In the genomic region with DNA sequence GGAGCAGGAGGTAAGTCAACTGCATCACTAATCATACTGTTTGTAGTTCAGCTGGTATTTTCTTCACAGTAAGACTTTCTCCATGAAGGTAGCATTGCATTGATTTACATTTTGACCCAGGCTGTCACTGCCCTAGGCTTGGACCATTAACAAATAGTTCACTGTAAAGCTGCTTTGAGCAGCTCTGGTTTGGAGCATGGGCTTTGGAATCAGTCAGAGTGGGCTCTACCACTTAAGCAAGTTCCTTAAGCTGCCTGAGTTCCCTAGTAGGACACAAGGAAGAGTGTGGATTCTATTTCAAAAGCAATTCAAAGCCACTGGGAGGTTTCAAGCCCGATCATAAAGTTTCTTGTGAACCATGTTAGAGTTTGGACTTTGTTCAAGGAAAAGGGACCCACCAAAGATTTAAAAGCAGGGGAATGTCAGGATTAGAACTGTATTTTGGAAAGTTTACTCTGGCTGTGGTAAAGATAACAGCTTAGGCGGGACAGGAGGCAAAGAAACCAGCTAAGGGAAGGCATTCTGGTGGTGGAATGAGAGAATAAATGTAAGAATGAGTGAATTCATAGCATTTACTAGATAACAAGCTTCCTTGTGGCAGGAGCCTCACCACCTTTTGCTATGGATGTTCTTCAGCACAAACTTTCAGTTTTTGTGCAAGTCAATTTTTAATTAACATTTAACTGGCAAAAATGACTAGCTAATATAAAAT, we compare ENCODE assay signal across 15 cellular contexts. TPM values are rescaled to one million over a fixed set of nuclear protein-coding genes. Genes with fewer than 3 reads are reported as not detected.
DNase-seq lines count a peak whose midpoint lies in the region; ATAC-seq, FAIRE-seq and TF ChIP-seq lines count a peak whose summit lies in the region.
"Had no signal": no experiment of that assay in that cellular context is flagged by ENCODE, and none has a peak within 500 bp of the region (broad histone marks: within the 10 kb centered on the region; RNA-seq: fewer than 3 reads in every experiment).

No MANE protein-coding gene starts in this region.

- no peak for TF ChIP-seq EP300 in A549 (IDR thresholded peaks at IDR 0.05)

- in situ Hi-C loops in HAP-1 (cut with MboI; ENCODE audit: low sequenced_read_pairs): no loop called here

- DNase-seq in A549 (ENCODE audit: low read depth in 1 of 2, low spot score in 1 of 2): no peak
- DNase-seq in LNCaP clone FGC (ENCODE audit: low read depth): no peak
- DNase-seq in NOMO-1 treated with DMSO at 0.1 percent for 48 hours (lab: John Stamatoyannopoulos, UW; ENCODE audit: unreplicated experiment): no peak
- DNase-seq in HAP-1 (ENCODE audit: low spot score in 2 of 2): no peak
- no peak for DNase-seq in NOMO-1 treated with dmso at 0.1 percent for 144 hours (lab: John Stamatoyannopoulos, UW; ENCODE audit: unreplicated experiment)
- DNase-seq: DND-41, GDM1, KG1, NCI-H1930, NCI-H2171 had no signal

- 0 out of 3 replicates have a peak overlapping the region, but pooled peaks have one; percentile 18 for H3K4me2 ChIP-seq in A549

- H3K4me3 ChIP-seq in A549: no peak overlapping the region
- 0 out of 2 replicates have a peak overlapping the region, but pooled peaks have one; percentile 17 for H3K4me3 ChIP-seq in LNCaP clone FGC (ENCODE audit: low read depth, low read length)
- H3K4me3 ChIP-seq in duodenal mucosa (ENCODE audit: low read depth in 1 of 2, low read length in 2 of 2): peak overlapping the region; percentile 8 to 21
- peak overlapping the region; percentile 45 to 49 for H3K4me3 ChIP-seq in mucosa of rectum (ENCODE audit: low read length in 2 of 2)
- no peak overlapping the region for H3K4me3 ChIP-seq in HAP-1
- H3K4me3 ChIP-seq: GM23248 had no signal

- H3K36me3 ChIP-seq in duodenal mucosa (ENCODE audit: control insufficient read depth in 1 of 2, insufficient read depth in 2 of 2, low read length in 2 of 2) (no peaks in the 10 kb centered on the region), mucosa of rectum (ENCODE audit: control insufficient read depth in 2 of 2, insufficient read depth in 2 of 2, low read length in 2 of 2) (no peaks in the 10 kb centered on the region), HAP-1 (replicated peaks) (no peaks in the 10 kb centered on the region)

- CTCF ChIA-PET in A549 (lab: Yijun Ruan, JAX): interaction anchor here (0.7 to 1.6 kb wide), 3 partner anchors 8 to 1056 kb away, joined by 3 read pairs; no protein-coding TSS in a partner anchor

- whole genome bisulfite sequencing in A549 (ENCODE audit: missing lambda C conversion rate): 29% methylated on average over 2 of the region's 2 CpGs

- peak overlapping the region; percentile 12 to 63 for H3K9ac ChIP-seq in duodenal mucosa (ENCODE audit: low read depth in 1 of 2, low read length in 2 of 2)
- H3K9ac ChIP-seq in mucosa of rectum (ENCODE audit: low read depth in 1 of 2, low read length in 2 of 2): peak overlapping the region; percentile 28 to 47
- H3K9ac ChIP-seq: GM23248 had no signal

- POLR2A ChIA-PET in A549 (lab: Yijun Ruan, JAX): interaction anchor here (0.7 kb wide), 1 partner anchor 12 kb away, joined by 9 read pairs; a partner anchor contains a TSS

- TF ChIP-seq RAD21 in A549 (conservative IDR thresholded peaks at IDR 0.05 in 1 of 2, IDR thresholded peaks at IDR 0.05 in 1 of 2): no peak

- H3K27ac ChIP-seq in A549 (no peak overlapping the region; a peak in 1 of 6 replicates), duodenal mucosa (ENCODE audit: low read depth, low read length) (peak overlapping the region; percentile 50), mucosa of rectum (ENCODE audit: low read depth in 2 of 2, low read length in 2 of 2) (peak overlapping the region; percentile 81 to 83)
- H3K27ac ChIP-seq: GM23248, HL-60 had no signal

- ATAC-seq in A549 (peak in 1 of 2 experiments; percentile 43; a peak in 2 of 6 replicates), GM19351 (IDR thresholded peaks at IDR 0.05; ENCODE audit: unreplicated experiment) (no peak)

- peaks cover 14% of the 10 kb centered on the region; the same call in 1 of the 3 replicates for H3K4me1 ChIP-seq in A549
- H3K4me1 ChIP-seq in duodenal mucosa (ENCODE audit: control insufficient read depth in 1 of 2, insufficient read depth in 2 of 2, low read length in 2 of 2): peaks cover 22 to 26% of the 10 kb centered on the region in 2 donors
- peaks cover 20 to 28% of the 10 kb centered on the region in 2 donors for H3K4me1 ChIP-seq in mucosa of rectum (ENCODE audit: control insufficient read depth in 2 of 2, insufficient read depth in 2 of 2, low read length in 2 of 2)
- no peaks in the 10 kb centered on the region for H3K4me1 ChIP-seq in HAP-1

- H3K27me3 ChIP-seq in duodenal mucosa (ENCODE audit: control insufficient read depth in 1 of 2, insufficient read depth in 2 of 2, low read length in 2 of 2) (no peaks in the 10 kb centered on the region), mucosa of rectum (ENCODE audit: control insufficient read depth in 2 of 2, insufficient read depth in 2 of 2, low read length in 2 of 2) (no peaks in the 10 kb centered on the region), HAP-1 (ENCODE audit: low read depth) (peaks cover 3% of the 10 kb centered on the region)

- H3K9me3 ChIP-seq in A549: no peaks in the 10 kb centered on the region
- no peaks in the 10 kb centered on the region for H3K9me3 ChIP-seq in duodenal mucosa (ENCODE audit: control insufficient read depth in 1 of 2, low read length in 2 of 2)
- H3K9me3 ChIP-seq in mucosa of rectum (ENCODE audit: control insufficient read depth in 2 of 2, low read length in 2 of 2): no peaks in the 10 kb centered on the region
- H3K9me3 ChIP-seq in HAP-1: no peaks in the 10 kb centered on the region

- TF ChIP-seq CTCF in A549 (IDR thresholded peaks at IDR 0.05) (no peak), LNCaP clone FGC (IDR thresholded peaks at IDR 0.05; ENCODE audit: control insufficient read depth, extremely low read depth, insufficient read depth) (no peak)

- no peak for FAIRE-seq in A549 (lab: Jason Lieb, UNC)

- no peak for TF ChIP-seq POLR2A in A549 (IDR thresholded peaks at IDR 0.05; ENCODE audit: low read length)

TF ChIP-seq in A549, 52 proteins besides CTCF, POLR2A, EP300 and RAD21:
- TF ChIP-seq FOSB (CRISPR knock-in tag; IDR thresholded peaks at IDR 0.05): no peak

RNA-seq across cellular contexts. Expression of a gene that starts 12.3 kb away (rescaled TPM):
- 30.8 and 41.3 TPM in 2 replicates for polyA plus RNA-seq in A549 (2011; rRNA removed)
- 3.6 and 4.7 TPM in 2 replicates for polyA plus RNA-seq in A549 (2012; cell fraction: cytosol; rRNA removed)
- 3.0 and 4.7 TPM in 2 replicates for polyA plus RNA-seq in A549 (2012; cell fraction: nucleus; rRNA removed)
- polyA plus RNA-seq in A549 (2017; fragmentation: RNase III; extraction: RNeasy Plus Mini Kit Qiagen cat#74134 plus additional on column Dnase treatment): 15.8 to 25.7 TPM (median 21.9 TPM) in 3 replicates
- 9.9 and 10.4 TPM in 2 replicates for polyA minus RNA-seq in A549 (2011; rRNA and poly(A)+ RNA removed)

Comparison
In these comparisons a context has a peak if more than half of its experiments do, and no peak if none do; other contexts are left out.
1. H3K27ac ChIP-seq: peak in duodenal mucosa (single experiment) and mucosa of rectum (2 of 2); none in A549 (0 of 2).
2. H3K4me3 ChIP-seq: peak in LNCaP clone FGC (single experiment), duodenal mucosa (2 of 2) and mucosa of rectum (2 of 2); none in A549 (single experiment) and HAP-1 (single experiment).